ENCODE assay signal across 9 cellular contexts in the genomic region with DNA sequence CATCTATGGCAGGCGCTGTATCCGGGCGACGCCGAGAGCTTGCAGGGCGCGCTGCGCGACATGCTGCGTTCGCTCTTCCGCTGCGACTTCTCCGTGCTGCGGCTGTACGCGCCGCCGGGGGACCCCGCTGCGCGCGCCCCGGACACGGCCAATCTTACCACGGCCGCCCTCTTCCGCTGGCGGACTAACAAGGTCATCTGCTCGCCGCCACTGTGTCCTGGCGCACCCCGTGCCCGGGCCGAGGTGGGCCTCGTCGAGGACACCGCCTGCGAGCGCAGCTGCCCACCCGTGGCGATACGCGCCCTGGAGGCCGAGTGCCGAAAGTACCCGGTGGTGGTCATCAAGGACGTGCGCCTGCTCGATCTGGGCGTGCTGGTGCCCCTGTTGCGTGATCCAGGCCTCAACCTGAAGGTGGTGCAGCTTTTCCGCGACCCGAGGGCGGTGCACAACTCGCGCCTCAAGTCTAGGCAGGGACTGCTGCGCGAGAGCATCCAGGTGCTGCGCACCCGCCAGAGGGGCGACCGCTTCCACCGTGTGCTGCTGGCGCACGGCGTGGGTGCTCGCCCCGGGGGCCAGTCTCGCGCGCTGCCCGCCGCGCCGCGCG. TPM values are rescaled to one million over a fixed set of nuclear protein-coding genes. Genes with fewer than 3 reads are reported as not detected.
DNase-seq lines count a peak whose midpoint lies in the region; ATAC-seq, FAIRE-seq and TF ChIP-seq lines count a peak whose summit lies in the region.
"Had no signal": no experiment of that assay in that cellular context is flagged by ENCODE, and none has a peak within 500 bp of the region (broad histone marks: within the 10 kb centered on the region; RNA-seq: fewer than 3 reads in every experiment).

No MANE protein-coding gene starts in this region.

- TF ChIP-seq CTCF in fibroblast of lung (conservative IDR thresholded peaks at IDR 0.05 in 1 of 2, IDR thresholded peaks at IDR 0.05 in 1 of 2; ENCODE audit: low read depth in 1 of 2, low read length in 2 of 2), result no peak
- TF ChIP-seq CTCF in ovary (IDR thresholded peaks at IDR 0.05), result peak in 1 of 3 donors; percentile 13
- TF ChIP-seq CTCF in D721Med (IDR thresholded peaks at IDR 0.05; ENCODE audit: insufficient read depth, missing control alignments), result no peak

- H3K4me1 ChIP-seq in fibroblast of lung (ENCODE audit: control insufficient read depth, extremely low read depth, insufficient read depth, low read length) (no peaks in the 10 kb centered on the region), ovary (ENCODE audit: insufficient read depth) (no peaks in the 10 kb centered on the region)

- H3K79me2 ChIP-seq in fibroblast of lung (ENCODE audit: control insufficient read depth, insufficient read depth, low read length), result peaks cover 4% of the 10 kb centered on the region

- WGBS in ovary, 3 donors, result 39 to 47% (median 44%) methylated on average over 63 to 79 of the region's 79 CpGs

- H3K9ac ChIP-seq in fibroblast of lung (ENCODE audit: insufficient read depth, low read length), result peak overlapping the region; percentile 52

- TF ChIP-seq EP300 in ovary (IDR thresholded peaks at IDR 0.05), result no peak

- ATAC-seq in HG02852 (IDR thresholded peaks at IDR 0.05; ENCODE audit: unreplicated experiment), result no peak

- peak overlapping the region; percentile 26 for H2AFZ ChIP-seq in fibroblast of lung (ENCODE audit: low read length)

- no peak for FAIRE-seq in D721Med (lab: Jason Lieb, UNC)
- FAIRE-seq: endometrium had no signal

- H4K20me1 ChIP-seq in fibroblast of lung (ENCODE audit: control insufficient read depth, extremely low read depth, insufficient read depth, low read length), result no peaks in the 10 kb centered on the region

- H3K9me3 ChIP-seq in fibroblast of lung (ENCODE audit: control insufficient read depth, insufficient read depth, low read depth, low read length) (no peaks in the 10 kb centered on the region), ovary (no peaks in the 10 kb centered on the region)

- H3K4me3 ChIP-seq in fibroblast of lung (replicated peaks in 1 of 4; ENCODE audit: control extremely low read depth in 1 of 4, insufficient read depth in 1 of 4, low read depth in 3 of 4, low read length in 4 of 4) (peak overlapping the region; percentile 51 to 62 (median 51)), ovary (peak overlapping the region; percentile 54)

- H3K4me2 ChIP-seq in fibroblast of lung (ENCODE audit: extremely low read depth, insufficient read depth, low read length), result peak overlapping the region; percentile 68

- H3K36me3 ChIP-seq in fibroblast of lung (ENCODE audit: control insufficient read depth, insufficient read depth, low read length) (no peaks in the 10 kb centered on the region), ovary (no peaks in the 10 kb centered on the region)

- H3K27ac ChIP-seq in fibroblast of lung (ENCODE audit: insufficient read depth, low read length), result peak overlapping the region; percentile 47
- H3K27ac ChIP-seq in ovary, result peak overlapping the region; percentile 44 to 52

- no peak for TF ChIP-seq POLR2A in ovary (IDR thresholded peaks at IDR 0.05)

- H3K27me3 ChIP-seq in fibroblast of lung (ENCODE audit: control insufficient read depth, insufficient read depth, low read length) (no peaks in the 10 kb centered on the region), ovary (no peaks in the 10 kb centered on the region)

- in situ Hi-C loops in KBM-7 (cut with MboI; ENCODE audit: low pct_unique_long_range_greater_than_20kb, low sequenced_read_pairs), result no loop called here

- intact Hi-C loops in ovary (cut with DNase I), result loop anchor here in 3 of 4 donors (5.0 to 10.0 kb wide), 3 partner anchors 60 to 73 kb away; no protein-coding TSS in a partner anchor

- peak; percentile 7 for DNase-seq in activated T-cell treated with anti-CD3 and anti-CD28 coated beads for 1 hour (ENCODE audit: low read depth)
- DNase-seq in activated T-cell treated with anti-CD3 and anti-CD28 coated beads for 4 hours, result no peak
- peak; percentile 60 for DNase-seq in KBM-7
- DNase-seq in activated CD8-positive, alpha-beta memory T cell treated with anti-CD3 and anti-CD28 coated beads for 24 hours, result peak; percentile 71
- DNase-seq in fibroblast of lung (ENCODE audit: low read depth in 2 of 2), result peak in 1 of 2 donors; percentile 39
- DNase-seq in ovary, result peak; percentile 20 to 58 (median 40)
- no peak for DNase-seq in D721Med (ENCODE audit: insufficient read length, low spot score)

RNA-seq across cellular contexts. Expression of a gene that starts 0.9 kb away (rescaled TPM):
- total RNA-seq in fibroblast of lung, result 8.5 and 11.2 TPM in 2 replicates
- polyA plus RNA-seq in fibroblast of lung, result 2.8 and 3.7 TPM in 2 replicates
- polyA plus RNA-seq in fibroblast of lung (2012), result 6.3 and 6.7 TPM in 2 replicates
- 0.63 and 1.7 TPM in 2 replicates for polyA minus RNA-seq in fibroblast of lung (ENCODE audit: low replicate concordance)
- 100 to 1,000 TPM in 1 of 7 donors, 10 to 100 TPM in 5, 1 to 10 TPM in 1; 5.9 to 144 (median 33.8) TPM for total RNA-seq in ovary
- 10 to 100 TPM; 24.8 to 25.1 TPM for polyA plus RNA-seq in ovary

RNA-seq across cellular contexts. Expression of a gene that starts 29.2 kb away (rescaled TPM):
- total RNA-seq in fibroblast of lung, result 6.9 and 8.3 TPM in 2 replicates
- polyA plus RNA-seq in fibroblast of lung, result 1.8 and 3.2 TPM in 2 replicates
- polyA plus RNA-seq in fibroblast of lung (2012), result 1.1 and 1.7 TPM in 2 replicates
- polyA minus RNA-seq in fibroblast of lung (ENCODE audit: low replicate concordance), result 9.6 and 13.8 TPM in 2 replicates
- 10 to 100 TPM in 1 of 7 donors, 1 to 10 TPM in 6; 2.8 to 11.5 (median 3.8) TPM for total RNA-seq in ovary
- polyA plus RNA-seq in ovary, result 1 to 10 TPM; 1.6 to 2.8 TPM

Comparison
In these comparisons a context has a peak if more than half of its experiments do, and no peak if none do; other contexts are left out.
1. DNase-seq: peak in activated T-cell treated with anti-CD3 and anti-CD28 coated beads for 1 hour (single experiment), KBM-7 (single experiment), activated CD8-positive, alpha-beta memory T cell treated with anti-CD3 and anti-CD28 coated beads for 24 hours (single experiment) and ovary (5 of 5); none in activated T-cell treated with anti-CD3 and anti-CD28 coated beads for 4 hours (single experiment) and D721Med (single experiment).